Comparison of ENCODE assay signal across 25 cellular contexts in the genomic region with DNA sequence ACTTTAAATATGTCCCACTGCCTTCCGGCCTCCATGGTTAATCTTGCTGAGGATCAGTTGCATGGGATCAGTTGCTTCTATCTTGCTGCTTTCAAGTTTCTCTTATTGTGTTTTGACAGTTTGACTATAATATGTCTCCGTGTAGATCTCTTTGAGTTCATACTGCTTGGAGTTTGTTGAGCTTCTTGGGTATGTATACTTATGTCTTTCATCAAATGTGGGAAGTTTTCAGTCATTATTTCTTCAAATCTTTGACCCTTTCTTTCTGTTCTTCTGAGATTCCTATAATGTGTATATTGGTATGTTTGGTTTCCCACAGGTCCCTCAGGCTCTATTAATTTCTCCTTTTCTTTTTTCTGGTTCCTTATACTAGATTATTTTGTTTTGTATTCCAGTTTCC.
"Had no signal": no experiment of that assay in that cellular context is flagged by ENCODE, and none has a peak within 500 bp of the region (broad histone marks: within the 10 kb centered on the region; RNA-seq: fewer than 3 reads in every experiment).

No MANE protein-coding gene starts in this region.

- H3K27ac ChIP-seq: epithelial cell of prostate, gastrocnemius medialis, hepatocyte, left lung, prostate gland, sigmoid colon, stomach, thyroid gland had no signal

- H3K4me2 ChIP-seq: hepatocyte had no signal

- H3K4me3 Mint-ChIP-seq: endodermal cell; nephron progenitor cell; stimulated activated effector memory CD8-positive, alpha-beta T cell treated with anti-CD3 and anti-CD28 coated beads, Interleukin-12 subunit alpha, Interleukin-12 subunit beta, amount 100 ng/mL, for 72 hours had no signal

- H3K27me3 Mint-ChIP-seq: naive thymus-derived CD8-positive, alpha-beta T cell had no signal

- H3K36me3 ChIP-seq: prostate gland had no signal

- H3K9me3 ChIP-seq: prostate gland had no signal

- H3K27me3 ChIP-seq: gastrocnemius medialis, hepatocyte, left lung, sigmoid colon, stomach, thyroid gland had no signal

- H3K27ac Mint-ChIP-seq: endodermal cell; nephron progenitor cell; stimulated activated effector memory CD8-positive, alpha-beta T cell treated with anti-CD3 and anti-CD28 coated beads, Interleukin-12 subunit alpha, Interleukin-12 subunit beta, amount 100 ng/mL, for 72 hours had no signal

- ATAC-seq: esophagus mucosa; gastrocnemius medialis; left lung; naive thymus-derived CD8-positive, alpha-beta T cell; right cardiac atrium; stimulated activated effector memory CD8-positive, alpha-beta T cell treated with anti-CD3 and anti-CD28 coated beads, Interleukin-12 subunit alpha, Interleukin-12 subunit beta, amount 100 ng/mL, for 72 hours had no signal

- DNase-seq: effector CD8-positive, alpha-beta T cell; endodermal cell; foreskin fibroblast; gastrocnemius medialis; head of caudate nucleus; kidney; left lung; mesendoderm; midbrain; naive thymus-derived CD8-positive, alpha-beta T cell; nephron progenitor cell; nucleus accumbens; right cardiac atrium; sigmoid colon; stimulated activated CD4-positive, alpha-beta T cell treated with anti-CD3 and anti-CD28 coated beads, Interleukin-2, amount 100 ng/mL, for 24 hours; stimulated activated CD4-positive, alpha-beta T cell treated with anti-CD3 and anti-CD28 coated beads, Interleukin-4, amount 100 ng/mL, for 24 hours; stimulated activated naive CD4-positive, alpha-beta T cell treated with Interleukin-2 at 50 U/mL for 16 hours; stomach; thyroid gland; trophoblast cell had no signal

- H3K4me1 ChIP-seq: left lung, prostate gland, thyroid gland had no signal

- H3K4me3 ChIP-seq: gastrocnemius medialis, hepatocyte, left lung, prostate gland, sigmoid colon, stomach, thyroid gland had no signal

- H3K4me1 Mint-ChIP-seq: nephron progenitor cell had no signal
